In the genomic region with DNA sequence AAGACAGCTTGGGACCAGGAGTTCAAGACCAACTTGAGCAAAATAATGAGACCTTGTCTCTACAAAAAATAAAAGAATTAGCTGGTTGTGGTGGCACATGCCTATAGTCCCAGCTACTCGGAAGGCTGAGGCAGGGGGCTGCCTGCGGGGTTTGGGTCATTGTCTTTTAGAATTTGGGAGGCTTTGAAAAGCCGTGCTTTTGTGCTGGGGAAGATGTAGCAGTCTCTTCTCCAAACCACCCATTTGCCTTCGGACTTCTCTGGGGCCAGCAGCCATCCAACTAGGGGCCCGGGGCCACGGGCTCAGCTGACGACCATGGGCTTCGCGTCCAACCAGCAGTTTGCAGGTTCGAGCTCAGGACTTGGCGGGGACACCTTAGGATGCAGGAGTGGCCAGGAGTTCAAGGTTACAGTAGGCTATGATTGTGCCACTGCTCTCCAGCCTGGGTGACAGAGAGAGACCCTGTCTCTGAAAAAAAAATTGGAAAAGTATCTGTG, we compare ENCODE assay signal across 25 cellular contexts.
"Had no signal": no experiment of that assay in that cellular context is flagged by ENCODE, and none has a peak within 500 bp of the region (broad histone marks: within the 10 kb centered on the region; RNA-seq: fewer than 3 reads in every experiment).

No MANE protein-coding gene starts in this region.

- H3K9me3 ChIP-seq: left lung, lower lobe of right lung, ovary, right atrium auricular region, suprapubic skin, thoracic aorta, tibial artery, upper lobe of right lung had no signal

- H3K36me3 ChIP-seq: left lung, lower lobe of right lung, ovary, right atrium auricular region, suprapubic skin, thoracic aorta, tibial artery, upper lobe of right lung had no signal

- H3K27ac ChIP-seq: left lung, lower lobe of right lung, ovary, right atrium auricular region, skin epidermis, suprapubic skin, thoracic aorta, tibial artery, upper lobe of right lung had no signal

- H3K4me1 ChIP-seq: left lung, lower lobe of right lung, right atrium auricular region, tibial artery, upper lobe of right lung had no signal

- ATAC-seq: left colon; left lung; lower lobe of right lung; natural killer cell; sciatic nerve; stimulated activated effector memory CD8-positive, alpha-beta T cell treated with anti-CD3 and anti-CD28 coated beads, Interleukin-12 subunit alpha, Interleukin-12 subunit beta, amount 100 ng/mL, for 72 hours; upper lobe of right lung had no signal

- H3K4me3 ChIP-seq: left lung, lower lobe of right lung, ovary, right atrium auricular region, skin epidermis, suprapubic skin, thoracic aorta, tibial artery, upper lobe of right lung had no signal

- H3K27me3 ChIP-seq: left lung, ovary, right atrium auricular region, suprapubic skin, tibial artery, upper lobe of right lung had no signal

- DNase-seq: hippocampal formation; kidney glomerular epithelial cell; left colon; left lung; lower lobe of right lung; mammary epithelial cell; mesenchymal stem cell; naive B cell; natural killer cell; ovary; stimulated activated CD4-positive, alpha-beta T cell treated with anti-CD3 and anti-CD28 coated beads, Interleukin-12 subunit alpha, Interleukin-12 subunit beta, amount 100 ng/mL, for 4 hours; stimulated activated CD4-positive, alpha-beta T cell treated with anti-CD3 and anti-CD28 coated beads, Interleukin-15, amount 100 ng/mL, for 24 hours; stimulated activated CD4-positive, alpha-beta T cell treated with anti-CD3 and anti-CD28 coated beads, Interleukin-4, amount 100 ng/mL, for 24 hours; stimulated activated naive CD4-positive, alpha-beta T cell; tibial artery; trophoblast cell; upper lobe of right lung had no signal

- FAIRE-seq: keratinocyte, urothelium cell line had no signal
